ENCODE assay signal across 8 cellular contexts in the genomic region with DNA sequence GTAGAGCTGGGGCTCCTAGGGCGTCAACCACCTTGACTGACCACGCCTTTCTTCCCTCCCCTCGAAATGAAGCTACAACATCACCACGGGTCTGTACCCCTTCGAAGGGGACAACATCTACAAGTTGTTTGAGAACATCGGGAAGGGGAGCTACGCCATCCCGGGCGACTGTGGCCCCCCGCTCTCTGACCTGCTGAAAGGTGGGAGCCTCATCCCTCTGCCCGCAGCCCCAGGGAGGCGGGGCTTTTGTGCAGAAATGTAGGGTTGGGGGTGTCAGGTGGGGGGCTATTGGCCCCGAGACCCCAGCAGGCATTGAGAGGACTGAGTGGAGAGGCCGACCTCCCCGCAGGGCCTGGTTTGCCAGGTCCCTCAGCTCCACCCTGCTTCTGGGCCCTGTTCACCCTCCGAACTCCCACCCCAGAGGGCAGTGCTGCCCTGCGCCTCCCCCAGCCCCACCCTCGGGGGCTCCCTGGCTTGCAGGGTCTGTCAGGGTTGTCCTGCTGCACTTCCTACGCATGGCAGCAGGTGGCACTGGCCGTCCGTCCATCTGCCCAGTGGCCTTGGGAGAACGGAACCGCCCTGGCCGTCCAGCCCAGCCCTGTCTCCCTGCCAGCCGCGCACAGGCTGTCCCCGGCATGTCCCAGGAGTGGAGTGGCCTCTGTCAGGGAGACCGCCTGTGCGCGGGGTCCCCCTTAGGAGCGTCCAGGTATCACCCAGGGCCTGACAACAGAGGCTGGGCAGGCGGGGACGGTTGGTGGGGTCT. TPM values are rescaled to one million over a fixed set of nuclear protein-coding genes. Genes with fewer than 3 reads are reported as not detected.
DNase-seq lines count a peak whose midpoint lies in the region; ATAC-seq, FAIRE-seq and TF ChIP-seq lines count a peak whose summit lies in the region.

No MANE protein-coding gene starts in this region.

- H3K79me2 ChIP-seq in H9 (ENCODE audit: insufficient read depth, low read length): peaks cover 5% of the 10 kb centered on the region; the same call in 1 of the 2 replicates
- H3K79me2 ChIP-seq in GM12878 (ENCODE audit: control insufficient read depth, insufficient read depth, low read length): peaks cover 6% of the 10 kb centered on the region

- H2BK15ac ChIP-seq in H9 (ENCODE audit: low read depth, low read length): no peak overlapping the region

- CTCF ChIA-PET in GM12878 (lab: Yijun Ruan, JAX): interaction anchor here (0.5 to 1.4 kb wide), 3 partner anchors 23 to 29 kb away, joined by 3 to 6 read pairs (median 3); no protein-coding TSS in a partner anchor
- CTCF ChIA-PET in CD4-positive, alpha-beta T cell (lab: Charles Lee): interaction anchor here (0.6 kb wide), 1 partner anchor 1321 kb away, joined by 3 read pairs; no protein-coding TSS in a partner anchor

- H3K36me3 Mint-ChIP-seq in H9 (ENCODE audit: insufficient read depth in 1 of 3, low read depth in 3 of 3) (peaks cover 2 to 9% (median 6%) of the 10 kb centered on the region in 3 experiments; a peak in 5 of 7 replicates), immature natural killer cell (no peaks in the 10 kb centered on the region)
- H3K36me3 Mint-ChIP-seq in CD4-positive, alpha-beta T cell (ENCODE audit: low read depth): peaks cover 7% of the 10 kb centered on the region

- H3K9me3 ChIP-seq in H9 (ENCODE audit: control insufficient read depth, low read depth, low read length) (no peaks in the 10 kb centered on the region), GM12878 (replicated peaks; ENCODE audit: control insufficient read depth, insufficient read depth, low read length) (no peaks in the 10 kb centered on the region)
- H3K9me3 ChIP-seq in CD4-positive, alpha-beta T cell (ENCODE audit: control insufficient read depth, low read length): no peaks in the 10 kb centered on the region

- BruUV-seq in GM12878 (replicated peaks; lab: Mats Ljungman, UMichigan): no TSS peak

- no peak for TF ChIP-seq EP300 in GM12878 (IDR thresholded peaks at IDR 0.05; ENCODE audit: borderline replicate concordance in 1 of 2, control insufficient read depth in 1 of 2, low read depth in 2 of 2, low read length in 2 of 2)

- H2BK5ac ChIP-seq in H9 (ENCODE audit: insufficient read length, low read length): no peak overlapping the region

- TF ChIP-seq RAD21 in GM12878 (IDR thresholded peaks at IDR 0.05; ENCODE audit: insufficient read depth, low read depth, low read length): no peak

- no peak overlapping the region for H3K4me3 Mint-ChIP-seq in H9
- no peak overlapping the region for H3K4me3 Mint-ChIP-seq in immature natural killer cell
- H3K4me3 Mint-ChIP-seq in CD4-positive, alpha-beta T cell: no peak overlapping the region

- RAD21 ChIA-PET in GM12878 (lab: Charles Lee; ENCODE audit: unreplicated experiment): interaction anchor here (1.0 kb wide), 1 partner anchor 17 kb away, joined by 3 read pairs; no protein-coding TSS in a partner anchor

- no peak overlapping the region for H2AK5ac ChIP-seq in H9 (ENCODE audit: insufficient read length, low read length)

- POLR2A ChIA-PET in GM12878 (lab: Charles Lee): no interaction called here
- POLR2A ChIA-PET in CD4-positive, alpha-beta T cell (lab: Charles Lee): interaction anchor here (0.6 kb wide), 1 partner anchor 91 kb away, joined by 3 read pairs; no protein-coding TSS in a partner anchor

- H3K56ac ChIP-seq in H9 (ENCODE audit: insufficient read length, low read depth, low read length): no peak overlapping the region

- H3K4me2 ChIP-seq in H9 (ENCODE audit: insufficient read depth, insufficient read length, low read length): no peak overlapping the region
- H3K4me2 ChIP-seq in GM12878 (ENCODE audit: control insufficient read depth, insufficient read depth): no peak overlapping the region

- no peak overlapping the region for H2BK120ac ChIP-seq in H9 (ENCODE audit: low read depth, low read length, poor library complexity, severe bottlenecking)

- TF ChIP-seq POLR2A in GM12878 (IDR thresholded peaks at IDR 0.05; ENCODE audit: low read depth, low read length): no peak; the same call in 1 of the 2 replicates

- peaks cover 3 to 23% of the 10 kb centered on the region in 2 experiments; a peak in 3 of 4 replicates for H3K36me3 ChIP-seq in GM12878 (ENCODE audit: control insufficient read depth in 2 of 2, insufficient read depth in 2 of 2, low read length in 1 of 2)

- no CpG with 5 or more reads among the region's 33 CpGs for WGBS in H9 (ENCODE audit: extremely low coverage, insufficient read length, low lambda C conversion rate)
- 89% methylated on average over 26 of the region's 33 CpGs for WGBS in GM12878 (ENCODE audit: insufficient coverage, insufficient replicate concordance, low lambda C conversion rate, missing lambda C conversion rate)

- no peaks in the 10 kb centered on the region for H3K23me2 ChIP-seq in H9 (ENCODE audit: insufficient read length, low read depth, low read length, poor library complexity, severe bottlenecking)

- no peak overlapping the region for H4K91ac ChIP-seq in H9 (ENCODE audit: insufficient read length, low read depth, low read length)

- H3K27me3 Mint-ChIP-seq in H9 (ENCODE audit: low read depth) (no peaks in the 10 kb centered on the region), immature natural killer cell (ENCODE audit: low read depth in 3 of 3) (no peaks in the 10 kb centered on the region)
- no peaks in the 10 kb centered on the region for H3K27me3 Mint-ChIP-seq in CD4-positive, alpha-beta T cell

- no peak overlapping the region for H4K8ac ChIP-seq in H9 (replicated peaks; ENCODE audit: insufficient read length, low read depth, low read length)

- H3K18ac ChIP-seq in H9 (ENCODE audit: insufficient read length, low read depth, low read length): no peak overlapping the region

- in situ Hi-C loops in GM12878 (cut with MboI): no loop called here

- H3K79me1 ChIP-seq in H9 (ENCODE audit: insufficient read depth, low read depth, low read length, poor library complexity, severe bottlenecking): peaks cover 4% of the 10 kb centered on the region

- H3K4me3 ChIP-seq in GM12878: no peak overlapping the region

- no peak overlapping the region for H3K23ac ChIP-seq in H9 (ENCODE audit: insufficient read length, low read depth, low read length)

- no peak overlapping the region for H3T11ph ChIP-seq in H9 (ENCODE audit: low read length)

- H4K5ac ChIP-seq in H9 (ENCODE audit: insufficient read length, low read depth, low read length): no peak overlapping the region

- intact Hi-C loops in GM12878 (cut with micrococcal nuclease; ENCODE audit: unreplicated experiment): no loop called here
- intact Hi-C loops in CD4-positive, alpha-beta T cell (cut with DNase I, micrococcal nuclease): no loop called here

- H3K4me1 Mint-ChIP-seq in H9: peaks cover 4 to 16% of the 10 kb centered on the region in 2 experiments; a peak in 3 of 4 replicates
- H3K4me1 Mint-ChIP-seq in immature natural killer cell: peaks cover 0 to 2% of the 10 kb centered on the region in 2 donors
- H3K4me1 Mint-ChIP-seq in CD4-positive, alpha-beta T cell (ENCODE audit: low read depth): no peaks in the 10 kb centered on the region

- no peak for FAIRE-seq in GM12878 (lab: Jason Lieb, UNC)

- no peak overlapping the region for H3K9ac ChIP-seq in H9 (ENCODE audit: extremely low read depth, insufficient read length, low read length)
- no peak overlapping the region for H3K9ac ChIP-seq in GM12878 (ENCODE audit: control insufficient read depth, insufficient read depth, low read length)

- SMC1A ChIA-PET in GM12878 (lab: Charles Lee; ENCODE audit: uncharacterized antibody, unreplicated experiment): no interaction called here

- no peaks in the 10 kb centered on the region for H3K4me1 ChIP-seq in H9 (ENCODE audit: insufficient read depth, low read length)
- no peaks in the 10 kb centered on the region for H3K4me1 ChIP-seq in GM12878 (ENCODE audit: control insufficient read depth, insufficient read depth, low read length)

- H3K27ac ChIP-seq in H9 (ENCODE audit: insufficient read length, low read depth, low read length) (no peak overlapping the region), GM12878 (ENCODE audit: control insufficient read depth, insufficient read depth) (no peak overlapping the region)
- no peak overlapping the region for H3K27ac ChIP-seq in CD4-positive, alpha-beta T cell (ENCODE audit: low read depth, low read length)

- no peak overlapping the region for H2BK12ac ChIP-seq in H9 (ENCODE audit: insufficient read length, low read depth, low read length)

- H3K27me3 ChIP-seq in H9 (ENCODE audit: insufficient read depth, low read length) (no peaks in the 10 kb centered on the region), GM12878 (replicated peaks in 1 of 2; ENCODE audit: control insufficient read depth in 2 of 2, insufficient read depth in 2 of 2, low read length in 1 of 2) (no peaks in the 10 kb centered on the region)
- no peaks in the 10 kb centered on the region for H3K27me3 ChIP-seq in CD4-positive, alpha-beta T cell (ENCODE audit: control insufficient read depth, insufficient read depth, low read length)

- no peak for DNase-seq in H9
- DNase-seq in GM12878 (ENCODE audit: low read depth, low spot score): no peak
- peak in 43 of 51 donors; percentile 11 to 82 (median 54) for DNase-seq in hypothalamus (lab: John Stamatoyannopoulos, UW)
- DNase-seq in superior temporal gyrus (ENCODE audit: extremely low spot score): peak; percentile 68
- DNase-seq in immature natural killer cell: no peak
- no peak for DNase-seq in NCI-H226
- no peak for DNase-seq in CD4-positive, alpha-beta T cell

- H3K9me3 Mint-ChIP-seq in H9 (no peaks in the 10 kb centered on the region), immature natural killer cell (no peaks in the 10 kb centered on the region)
- H3K9me3 Mint-ChIP-seq in CD4-positive, alpha-beta T cell: no peaks in the 10 kb centered on the region

- TF ChIP-seq CTCF in H9 (conservative IDR thresholded peaks at IDR 0.05) (peak; percentile 68), GM12878 (IDR thresholded peaks at IDR 0.05 in 2 of 3, conservative IDR thresholded peaks at IDR 0.05 in 1 of 3; ENCODE audit: control insufficient read depth in 2 of 3, extremely low read depth in 1 of 3, insufficient read depth in 1 of 3, low read depth in 3 of 3, low read length in 3 of 3) (peak; percentile 26 to 55 (median 33); a peak in 4 of 6 replicates)
- no peak for TF ChIP-seq CTCF in CD4-positive, alpha-beta T cell (IDR thresholded peaks at IDR 0.05)

- H2AFZ ChIP-seq in H9 (ENCODE audit: low read length) (no peak overlapping the region), GM12878 (ENCODE audit: control insufficient read depth, low read depth, low read length) (no peak overlapping the region)

- H4K20me1 ChIP-seq in H9 (ENCODE audit: control insufficient read depth, insufficient read depth, insufficient read length) (no peaks in the 10 kb centered on the region), GM12878 (ENCODE audit: control insufficient read depth, insufficient read depth) (no peaks in the 10 kb centered on the region)

- H3K14ac ChIP-seq in H9 (ENCODE audit: insufficient read depth, low read length): no peak overlapping the region

- ATAC-seq in GM12878 (peak; percentile 37; the same call in 2 of the 3 replicates), GM18519 (IDR thresholded peaks at IDR 0.05; ENCODE audit: low FRiP score, unreplicated experiment) (no peak)
- no peak for ATAC-seq in CD4-positive, alpha-beta T cell (ENCODE audit: poor library complexity)

- H3K27ac Mint-ChIP-seq in H9: no peak overlapping the region
- no peak overlapping the region for H3K27ac Mint-ChIP-seq in immature natural killer cell
- no peak overlapping the region for H3K27ac Mint-ChIP-seq in CD4-positive, alpha-beta T cell

- no peak overlapping the region for H2BK20ac ChIP-seq in H9 (ENCODE audit: low read depth, low read length, poor library complexity, severe bottlenecking)

- no peak overlapping the region for H3K4ac ChIP-seq in H9 (ENCODE audit: low read depth, low read length)

RNA-seq across cellular contexts. Expression of a gene that starts 15.7 kb away (rescaled TPM):
- 74.3 and 75.5 TPM in 2 replicates for total RNA-seq in H9 (2021)
- total RNA-seq in GM12878 (2013; cell fraction: nucleolus; rRNA removed): 65.3 and 74.4 TPM in 2 replicates
- total RNA-seq in GM12878 (2014; rRNA removed): 62.0 and 65.7 TPM in 2 replicates
- 30.7 and 34.3 TPM in 2 replicates for total RNA-seq in GM12878 (2014; rRNA removed; fragmentation: Illumina TruSeq; extraction: Trizol)
- 64.6 and 71.0 TPM in 2 replicates for total RNA-seq in GM12878 (2021)
- 10.6 TPM for polyA plus RNA-seq in GM12878 (2011; ENCODE audit: low read depth)
- polyA plus RNA-seq in GM12878 (2011; rRNA removed): 30.2 and 31.3 TPM in 2 replicates
- 35.3 and 63.5 TPM in 2 replicates for polyA plus RNA-seq in GM12878 (2011; cell fraction: cytosol; rRNA removed)
- polyA plus RNA-seq in GM12878 (2011; cell fraction: nucleus; rRNA removed): 132 and 164 TPM in 2 replicates
- polyA plus RNA-seq in GM12878 (2012): 35.5 and 36.4 TPM in 2 replicates
- 8.5 and 16.3 TPM in 2 replicates for polyA plus RNA-seq in GM12878 (2014; fragmentation: Illumina TruSeq; extraction: Trizol)
- under 1 TPM; 0.33 to 0.74 TPM for polyA plus RNA-seq in GM12878 (2014; fragmentation: Nextera tagmentation; extraction: Ambion mirVana)
- polyA plus RNA-seq in GM12878 (2014; rRNA removed): 57.0 and 69.5 TPM in 2 replicates
- 1 to 10 TPM; 4.9 to 5.4 TPM for polyA plus RNA-seq in GM12878 (2016; fragmentation: Nextera tagmentation; extraction: Ambion mirVana)
- polyA minus RNA-seq in GM12878 (2011; rRNA and poly(A)+ RNA removed): 31.5 and 37.9 TPM in 2 replicates
- 19.5 and 22.7 TPM in 2 replicates for polyA minus RNA-seq in GM12878 (2011; cell fraction: cytosol; rRNA and poly(A)+ RNA removed)
- 19.9 and 33.8 TPM in 2 replicates for polyA minus RNA-seq in GM12878 (2011; cell fraction: nucleus; rRNA and poly(A)+ RNA removed)
- 10 to 100 TPM; 10.8 to 14.5 (median 11.7) TPM for polyA plus RNA-seq in immature natural killer cell
- total RNA-seq in CD4-positive, alpha-beta T cell: 10 to 100 TPM; 49.7 to 53.0 TPM

RNA-seq across cellular contexts. Expression of a gene that starts 16.5 kb away (rescaled TPM):
- 25.6 and 28.4 TPM in 2 replicates for total RNA-seq in H9 (2021)
- 1.2 and 1.3 TPM in 2 replicates for total RNA-seq in GM12878 (2013; cell fraction: nucleolus; rRNA removed)
- total RNA-seq in GM12878 (2014; rRNA removed): 0.44 and 0.51 TPM in 2 replicates
- total RNA-seq in GM12878 (2014; rRNA removed; fragmentation: Illumina TruSeq; extraction: Trizol): 0.05 and 0.09 TPM in 2 replicates
- total RNA-seq in GM12878 (2021): 0.59 and 0.61 TPM in 2 replicates
- 0.12 TPM for polyA plus RNA-seq in GM12878 (2011; ENCODE audit: low read depth)
- polyA plus RNA-seq in GM12878 (2011; rRNA removed): 0.03 and 0.04 TPM in 2 replicates
- 0.09 and 0.28 TPM in 2 replicates for polyA plus RNA-seq in GM12878 (2011; cell fraction: cytosol; rRNA removed)
- polyA plus RNA-seq in GM12878 (2011; cell fraction: nucleus; rRNA removed): 2.0 and 2.3 TPM in 2 replicates
- polyA plus RNA-seq in GM12878 (2012): 1.2 and 1.9 TPM in 2 replicates
- polyA plus RNA-seq in GM12878 (2014; fragmentation: Illumina TruSeq; extraction: Trizol): 0.04 TPM in 1 of 2 replicates, not detected in the other
- polyA plus RNA-seq in GM12878 (2014; fragmentation: Nextera tagmentation; extraction: Ambion mirVana): not detected
- polyA plus RNA-seq in GM12878 (2014; rRNA removed): 0.55 and 0.93 TPM in 2 replicates
- under 1 TPM in 1 of 2 experiments, not detected in 1; 0.18 TPM for polyA plus RNA-seq in GM12878 (2016; fragmentation: Nextera tagmentation; extraction: Ambion mirVana)
- polyA minus RNA-seq in GM12878 (2011; rRNA and poly(A)+ RNA removed): not detected in 2 replicates
- 0.83 TPM in 1 of 2 replicates, not detected in the other for polyA minus RNA-seq in GM12878 (2011; cell fraction: cytosol; rRNA and poly(A)+ RNA removed)
- 0.19 TPM in 1 of 2 replicates, not detected in the other for polyA minus RNA-seq in GM12878 (2011; cell fraction: nucleus; rRNA and poly(A)+ RNA removed)
- polyA plus RNA-seq in immature natural killer cell: not detected
- total RNA-seq in CD4-positive, alpha-beta T cell: under 1 TPM in 1 of 2 experiments, not detected in 1; 0.22 TPM

RNA-seq across cellular contexts. Expression of a gene that starts 20.2 kb away (rescaled TPM):
- total RNA-seq in H9 (2021) (179 and 191 TPM in 2 replicates), GM12878 (2014; rRNA removed) (45.8 and 52.5 TPM in 2 replicates), GM12878 (2014; rRNA removed; fragmentation: Illumina TruSeq; extraction: Trizol) (18.9 and 23.6 TPM in 2 replicates), GM12878 (2021) (304 and 305 TPM in 2 replicates)
- total RNA-seq in GM12878 (2013; cell fraction: nucleolus; rRNA removed): 14.2 and 16.6 TPM in 2 replicates
- polyA plus RNA-seq in GM12878 (2011; ENCODE audit: low read depth): 34.8 TPM
- polyA plus RNA-seq in GM12878 (2011; rRNA removed) (18.5 and 46.6 TPM in 2 replicates), GM12878 (2014; fragmentation: Illumina TruSeq; extraction: Trizol) (1.4 and 12.8 TPM in 2 replicates), GM12878 (2014; fragmentation: Nextera tagmentation; extraction: Ambion mirVana) (10 to 100 TPM in 1 of 2 experiments, 1 to 10 TPM in 1; 7.2 to 45.0 TPM), GM12878 (2014; rRNA removed) (179 and 216 TPM in 2 replicates), GM12878 (2016; fragmentation: Nextera tagmentation; extraction: Ambion mirVana) (100 to 1,000 TPM; 355 to 357 TPM), immature natural killer cell (100 to 1,000 TPM; 145 to 310 (median 303) TPM)
- 109 and 189 TPM in 2 replicates for polyA plus RNA-seq in GM12878 (2011; cell fraction: cytosol; rRNA removed)
- 95.0 and 142 TPM in 2 replicates for polyA plus RNA-seq in GM12878 (2011; cell fraction: nucleus; rRNA removed)
- 163 and 185 TPM in 2 replicates for polyA plus RNA-seq in GM12878 (2012)
- 38.4 and 79.7 TPM in 2 replicates for polyA minus RNA-seq in GM12878 (2011; rRNA and poly(A)+ RNA removed)
- polyA minus RNA-seq in GM12878 (2011; cell fraction: cytosol; rRNA and poly(A)+ RNA removed): 73.8 and 96.8 TPM in 2 replicates
- polyA minus RNA-seq in GM12878 (2011; cell fraction: nucleus; rRNA and poly(A)+ RNA removed): 21.4 and 39.0 TPM in 2 replicates
- 10 to 100 TPM; 77.6 to 92.6 TPM for total RNA-seq in CD4-positive, alpha-beta T cell

RNA-seq across cellular contexts. Expression of a gene that starts 27.1 kb away (rescaled TPM):
- 286 and 300 TPM in 2 replicates for total RNA-seq in H9 (2021)
- total RNA-seq in GM12878 (2013; cell fraction: nucleolus; rRNA removed): 69.3 and 73.1 TPM in 2 replicates
- total RNA-seq in GM12878 (2014; rRNA removed): 6.1 and 8.4 TPM in 2 replicates
- total RNA-seq in GM12878 (2014; rRNA removed; fragmentation: Illumina TruSeq; extraction: Trizol): 6.5 and 7.0 TPM in 2 replicates
- total RNA-seq in GM12878 (2021): 51.5 and 52.3 TPM in 2 replicates
- polyA plus RNA-seq in GM12878 (2011; ENCODE audit: low read depth): 6.0 TPM
- polyA plus RNA-seq in GM12878 (2011; rRNA removed): 7.6 and 12.2 TPM in 2 replicates
- 24.2 and 29.5 TPM in 2 replicates for polyA plus RNA-seq in GM12878 (2011; cell fraction: cytosol; rRNA removed)
- 102 and 129 TPM in 2 replicates for polyA plus RNA-seq in GM12878 (2011; cell fraction: nucleus; rRNA removed)
- 26.6 and 35.6 TPM in 2 replicates for polyA plus RNA-seq in GM12878 (2012)
- polyA plus RNA-seq in GM12878 (2014; fragmentation: Illumina TruSeq; extraction: Trizol): 4.2 and 7.9 TPM in 2 replicates
- under 1 TPM; 0.38 to 0.63 TPM for polyA plus RNA-seq in GM12878 (2014; fragmentation: Nextera tagmentation; extraction: Ambion mirVana)
- 30.9 and 33.7 TPM in 2 replicates for polyA plus RNA-seq in GM12878 (2014; rRNA removed)
- 1 to 10 TPM; 2.3 TPM for polyA plus RNA-seq in GM12878 (2016; fragmentation: Nextera tagmentation; extraction: Ambion mirVana)
- 2.3 and 11.8 TPM in 2 replicates for polyA minus RNA-seq in GM12878 (2011; rRNA and poly(A)+ RNA removed)
- 21.7 and 23.8 TPM in 2 replicates for polyA minus RNA-seq in GM12878 (2011; cell fraction: cytosol; rRNA and poly(A)+ RNA removed)
- polyA minus RNA-seq in GM12878 (2011; cell fraction: nucleus; rRNA and poly(A)+ RNA removed): 29.9 and 46.6 TPM in 2 replicates
- 10 to 100 TPM in 2 of 3 donors, 1 to 10 TPM in 1; 4.9 to 16.0 (median 10.8) TPM for polyA plus RNA-seq in immature natural killer cell
- 100 to 1,000 TPM; 214 to 228 TPM for total RNA-seq in CD4-positive, alpha-beta T cell

RNA-seq across cellular contexts. Expression of a gene that starts 47.3 kb away (rescaled TPM):
- total RNA-seq in H9 (2021): 41.3 and 46.3 TPM in 2 replicates
- total RNA-seq in GM12878 (2013; cell fraction: nucleolus; rRNA removed): 26.2 and 31.8 TPM in 2 replicates
- total RNA-seq in GM12878 (2014; rRNA removed): 13.8 and 15.8 TPM in 2 replicates
- 4.8 and 5.6 TPM in 2 replicates for total RNA-seq in GM12878 (2014; rRNA removed; fragmentation: Illumina TruSeq; extraction: Trizol)
- total RNA-seq in GM12878 (2021): 38.5 and 44.6 TPM in 2 replicates
- polyA plus RNA-seq in GM12878 (2011; ENCODE audit: low read depth): 3.3 TPM
- 2.7 and 7.2 TPM in 2 replicates for polyA plus RNA-seq in GM12878 (2011; rRNA removed)
- 9.3 and 12.8 TPM in 2 replicates for polyA plus RNA-seq in GM12878 (2011; cell fraction: cytosol; rRNA removed)
- 64.7 and 83.4 TPM in 2 replicates for polyA plus RNA-seq in GM12878 (2011; cell fraction: nucleus; rRNA removed)
- 12.3 and 13.5 TPM in 2 replicates for polyA plus RNA-seq in GM12878 (2012)
- 2.2 and 5.0 TPM in 2 replicates for polyA plus RNA-seq in GM12878 (2014; fragmentation: Illumina TruSeq; extraction: Trizol)
- under 1 TPM; 0.08 to 0.15 TPM for polyA plus RNA-seq in GM12878 (2014; fragmentation: Nextera tagmentation; extraction: Ambion mirVana)
- 21.8 and 26.0 TPM in 2 replicates for polyA plus RNA-seq in GM12878 (2014; rRNA removed)
- polyA plus RNA-seq in GM12878 (2016; fragmentation: Nextera tagmentation; extraction: Ambion mirVana): 1 to 10 TPM; 4.2 to 5.9 TPM
- polyA minus RNA-seq in GM12878 (2011; rRNA and poly(A)+ RNA removed): 10.8 and 18.6 TPM in 2 replicates
- polyA minus RNA-seq in GM12878 (2011; cell fraction: cytosol; rRNA and poly(A)+ RNA removed): 17.7 and 21.2 TPM in 2 replicates
- 15.5 and 27.3 TPM in 2 replicates for polyA minus RNA-seq in GM12878 (2011; cell fraction: nucleus; rRNA and poly(A)+ RNA removed)
- 1 to 10 TPM in 1 of 3 donors, under 1 TPM in 2; 0.27 to 3.4 (median 0.89) TPM for polyA plus RNA-seq in immature natural killer cell
- 100 to 1,000 TPM; 126 to 137 TPM for total RNA-seq in CD4-positive, alpha-beta T cell

Comparison
In these comparisons a context has a peak if more than half of its experiments do, and no peak if none do; other contexts are left out.
1. DNase-seq: peak in hypothalamus (43 of 51) and superior temporal gyrus (single experiment); none in H9 (single experiment), GM12878 (single experiment), immature natural killer cell (0 of 3), NCI-H226 (single experiment) and CD4-positive, alpha-beta T cell (0 of 10).
2. RNA of a gene that starts 16.5 kb away (total RNA-seq): 25.6 to 28.4 TPM in H9; 0.05 to 1.3 TPM in GM12878 and 0.22 TPM in CD4-positive, alpha-beta T cell; every median in the first group is over 10 times any median in the second.